In the genomic region with DNA sequence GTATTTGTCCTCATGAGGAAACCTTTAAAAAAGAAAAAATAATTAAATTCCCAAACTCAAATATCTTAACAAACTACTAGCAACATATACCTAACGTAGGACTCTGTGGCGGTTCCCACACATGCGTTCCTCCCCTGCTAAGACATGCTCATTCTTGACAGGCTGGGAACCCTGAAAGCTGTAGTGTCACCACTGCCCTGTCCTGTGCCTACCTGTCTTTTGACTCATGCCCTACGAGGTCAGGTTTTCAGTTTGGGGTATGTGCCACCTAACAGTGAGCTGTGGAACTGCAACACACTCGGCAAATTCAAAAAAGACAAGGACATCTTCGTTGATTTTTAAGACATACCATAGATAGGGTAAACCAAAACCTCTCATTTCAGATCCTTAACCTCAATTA, we compare ENCODE assay signal across 9 cellular contexts. TPM values are rescaled to one million over a fixed set of nuclear protein-coding genes. Genes with fewer than 3 reads are reported as not detected.
DNase-seq lines count a peak whose midpoint lies in the region; ATAC-seq and TF ChIP-seq lines count a peak whose summit lies in the region.
"Had no signal": no experiment of that assay in that cellular context is flagged by ENCODE, and none has a peak within 500 bp of the region (broad histone marks: within the 10 kb centered on the region; RNA-seq: fewer than 3 reads in every experiment).

No MANE protein-coding gene starts in this region.

- peaks cover 52% of the 10 kb centered on the region for H3K36me3 ChIP-seq in left ventricle myocardium inferior
- peaks cover 1% of the 10 kb centered on the region for H3K36me3 ChIP-seq in mammary epithelial cell (ENCODE audit: insufficient read depth, low read length)

- in situ Hi-C loops in KBM-7 (cut with MboI; ENCODE audit: low pct_unique_long_range_greater_than_20kb, low sequenced_read_pairs) (no loop called here), mammary epithelial cell (cut with MboI; ENCODE audit: low sequenced_read_pairs in 2 of 2) (no loop called here)

- no peaks in the 10 kb centered on the region for H3K79me2 ChIP-seq in mammary epithelial cell (ENCODE audit: insufficient read depth, low read length)

- CTCF ChIA-PET in mammary epithelial cell (lab: Charles Lee; ENCODE audit: low non-redundant PET) = interaction anchor here (0.6 kb wide), 1 partner anchor 37 kb away, joined by 3 read pairs; no protein-coding TSS in a partner anchor

- intact Hi-C loops in left ventricle myocardium inferior (cut with micrococcal nuclease) (no loop called here), Right ventricle myocardium superior (cut with DNase I) (no loop called here), mammary epithelial cell (cut with micrococcal nuclease) (no loop called here)

- H3K4me3 ChIP-seq in left ventricle myocardium inferior (no peak overlapping the region), mammary epithelial cell (replicated peaks in 1 of 3; ENCODE audit: insufficient read depth in 1 of 3, low read depth in 2 of 3, low read length in 3 of 3) (no peak overlapping the region), retinal pigment epithelial cell (ENCODE audit: low read length) (no peak overlapping the region)

- dilution Hi-C loops in mammary epithelial cell (cut with HindIII; ENCODE audit: low sequenced_read_pairs) = no loop called here

- no TSS peak for BruUV-seq in mammary epithelial cell (replicated peaks; lab: Mats Ljungman, UMichigan)

- no peak overlapping the region for H2AFZ ChIP-seq in mammary epithelial cell (ENCODE audit: low read depth, low read length)

- H3K27ac ChIP-seq in left ventricle myocardium inferior (replicated peaks) (no peak overlapping the region), mammary epithelial cell (ENCODE audit: insufficient read depth, low read depth, low read length) (no peak overlapping the region)

- ATAC-seq in Right ventricle myocardium superior (ENCODE audit: poor library complexity) = no peak

- no peak for DNase-seq in left ventricle myocardium inferior
- DNase-seq in Right ventricle myocardium superior = no peak
- DNase-seq in KBM-7 = peak; percentile 34
- peak; percentile 43 for DNase-seq in mammary epithelial cell
- DNase-seq in retinal pigment epithelial cell (ENCODE audit: low read depth) = no peak
- no peak for DNase-seq in hypothalamus (lab: John Stamatoyannopoulos, UW)
- DNase-seq in SHP77 treated with DMSO at 0.1 percent for 48 hours (lab: John Stamatoyannopoulos, UW) = no peak
- no peak for DNase-seq in activated CD8-positive, alpha-beta memory T cell treated with anti-CD3 and anti-CD28 coated beads, Interleukin-2, amount 50 U/mL, for 4 hours
- DNase-seq: nucleus accumbens had no signal

- H3K9ac ChIP-seq in mammary epithelial cell (ENCODE audit: insufficient read depth, low read length) = no peak overlapping the region

- no peak overlapping the region for H3K4me2 ChIP-seq in mammary epithelial cell (ENCODE audit: insufficient read depth, low read depth, low read length)

- no peaks in the 10 kb centered on the region for H4K20me1 ChIP-seq in mammary epithelial cell (ENCODE audit: insufficient read depth, low read length)

- H3K4me1 ChIP-seq in left ventricle myocardium inferior (peaks cover 29% of the 10 kb centered on the region), mammary epithelial cell (ENCODE audit: insufficient read depth, low read length) (no peaks in the 10 kb centered on the region)

- H3K27me3 ChIP-seq in left ventricle myocardium inferior (ENCODE audit: low read depth) = no peaks in the 10 kb centered on the region
- H3K27me3 ChIP-seq in mammary epithelial cell (ENCODE audit: insufficient read depth, low read length) = no peaks in the 10 kb centered on the region

- 73% methylated on average over 6 of the region's 6 CpGs for WGBS in mammary epithelial cell (ENCODE audit: low coverage, missing lambda C conversion rate)

- H3K9me3 ChIP-seq in left ventricle myocardium inferior (replicated peaks) (no peaks in the 10 kb centered on the region), mammary epithelial cell (replicated peaks; ENCODE audit: insufficient read depth, low read length) (no peaks in the 10 kb centered on the region)

- TF ChIP-seq CTCF in left ventricle myocardium inferior (IDR thresholded peaks at IDR 0.05; ENCODE audit: borderline replicate concordance) = peak; percentile 24
- TF ChIP-seq CTCF in mammary epithelial cell (conservative IDR thresholded peaks at IDR 0.05 in 1 of 2, IDR thresholded peaks at IDR 0.05 in 1 of 2; ENCODE audit: extremely low read depth in 1 of 2, insufficient read depth in 1 of 2, low read depth in 1 of 2, low read length in 2 of 2) = peak; percentile 30 to 39
- peak; percentile 29 for TF ChIP-seq CTCF in retinal pigment epithelial cell (conservative IDR thresholded peaks at IDR 0.05; ENCODE audit: low read depth, low read length)

RNA-seq across cellular contexts. Expression of gene IDS, which starts 17.8 kb away (rescaled TPM):
- total RNA-seq in left ventricle myocardium inferior = 86.3 TPM
- total RNA-seq in Right ventricle myocardium superior = 75.9 TPM
- 10 to 100 TPM; 56.8 to 57.7 TPM for total RNA-seq in mammary epithelial cell
- polyA plus RNA-seq in mammary epithelial cell = 88.8 TPM
- 124 TPM for polyA minus RNA-seq in mammary epithelial cell

RNA-seq across cellular contexts. Expression of gene EOLA1, which starts 53.5 kb away (rescaled TPM):
- total RNA-seq in left ventricle myocardium inferior = 31.3 TPM
- 26.9 TPM for total RNA-seq in Right ventricle myocardium superior
- total RNA-seq in mammary epithelial cell = 10 to 100 TPM in 1 of 2 donors, 1 to 10 TPM in 1; 8.8 to 10.7 TPM
- 9.8 TPM for polyA plus RNA-seq in mammary epithelial cell
- 0.52 TPM for polyA minus RNA-seq in mammary epithelial cell

Comparison
In these comparisons a context has a peak if more than half of its experiments do, and no peak if none do; other contexts are left out.
1. DNase-seq: peak in KBM-7 (single experiment) and mammary epithelial cell (single experiment); none in left ventricle myocardium inferior (single experiment), Right ventricle myocardium superior (single experiment), retinal pigment epithelial cell (single experiment), hypothalamus (0 of 51), SHP77 treated with DMSO at 0.1 percent for 48 hours (single experiment) and activated CD8-positive, alpha-beta memory T cell treated with anti-CD3 and anti-CD28 coated beads, Interleukin-2, amount 50 U/mL, for 4 hours (single experiment).
2. Peak in every context shown above with its lines, with median percentiles within 50 percentile points of each other: CTCF ChIP-seq.